ENCODE assay signal across 14 cellular contexts in the genomic region with DNA sequence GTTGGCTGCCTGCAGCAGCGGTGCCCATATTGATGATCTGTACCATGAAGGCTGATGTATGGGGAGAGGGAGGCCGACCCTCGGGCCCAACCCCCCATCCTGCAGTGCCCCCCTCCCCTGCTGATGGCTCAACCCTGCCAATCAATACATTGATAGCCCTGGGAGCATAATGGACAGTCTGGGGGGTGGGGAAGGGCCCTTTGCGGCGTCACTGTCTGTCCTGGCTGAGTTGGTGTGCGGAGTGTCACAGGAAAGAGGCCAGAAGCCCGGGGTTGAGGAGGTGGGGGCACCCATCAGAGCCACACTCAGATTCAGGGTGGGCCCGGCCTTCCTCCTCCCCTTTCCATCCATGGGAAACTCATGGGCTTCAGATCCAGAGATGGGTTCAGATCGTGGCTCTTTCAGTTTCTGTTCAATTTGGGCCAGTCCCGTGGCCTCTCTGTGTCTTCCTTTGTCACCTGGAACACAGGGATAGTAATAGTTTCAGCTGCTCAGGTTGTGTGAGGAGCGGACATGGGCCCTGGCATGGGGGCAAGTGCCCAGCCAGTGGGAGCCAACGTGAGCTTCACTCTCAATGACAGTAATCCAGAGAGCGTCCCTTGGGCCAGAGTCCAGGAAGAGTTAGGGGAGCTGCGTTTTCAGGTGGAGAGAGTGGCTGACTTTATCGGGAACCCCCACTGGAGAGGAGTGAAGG. TPM values are rescaled to one million over a fixed set of nuclear protein-coding genes. Genes with fewer than 3 reads are reported as not detected.
"Had no signal": no experiment of that assay in that cellular context is flagged by ENCODE, and none has a peak within 500 bp of the region (broad histone marks: within the 10 kb centered on the region; RNA-seq: fewer than 3 reads in every experiment).

No MANE protein-coding gene starts in this region.

- H3K36me3 Mint-ChIP-seq: activated CD4-positive, alpha-beta memory T cell treated with anti-CD3 and anti-CD28 coated beads for 36 hours; activated naive CD4-positive, alpha-beta T cell treated with anti-CD3 and anti-CD28 coated beads, Interleukin-2, amount 10 ng/mL, durations not matched to agents 7 days and 5 days; memory B cell; stimulated activated memory B cell treated with anti-CD40 and anti-IgM and Interleukin-4, amounts not matched to agents 10 μg/mL and 1 μg/mL and 100 μg/mL, for 72 hours; T-cell had no signal

- H3K27ac Mint-ChIP-seq: activated CD4-positive, alpha-beta memory T cell treated with anti-CD3 and anti-CD28 coated beads for 36 hours; activated naive CD4-positive, alpha-beta T cell treated with anti-CD3 and anti-CD28 coated beads, Interleukin-2, amount 10 ng/mL, durations not matched to agents 7 days and 5 days; activated T-helper 1 cell treated with anti-CD3 and anti-CD28 coated beads, Interleukin-12 subunit alpha, Interleukin-12 subunit beta, Interleukin-2, Interleukin-4 antibody, amounts not matched to agents 30 ng/mL and 10 ng/mL and 1 ng/mL, durations not matched to agents 14 hours and 24 hours and 36 hours; memory B cell; stimulated activated memory B cell treated with anti-CD40 and anti-IgM and Interleukin-4, amounts not matched to agents 10 μg/mL and 1 μg/mL and 100 μg/mL, for 72 hours; T-cell had no signal

- H3K9me3 Mint-ChIP-seq: activated CD4-positive, alpha-beta memory T cell treated with anti-CD3 and anti-CD28 coated beads for 36 hours; activated naive CD4-positive, alpha-beta T cell treated with anti-CD3 and anti-CD28 coated beads, Interleukin-2, amount 10 ng/mL, durations not matched to agents 7 days and 5 days; activated T-helper 1 cell treated with anti-CD3 and anti-CD28 coated beads, Interleukin-12 subunit alpha, Interleukin-12 subunit beta, Interleukin-2, Interleukin-4 antibody, amounts not matched to agents 30 ng/mL and 10 ng/mL and 1 ng/mL, durations not matched to agents 14 hours and 24 hours and 36 hours; memory B cell; stimulated activated memory B cell treated with anti-CD40 and anti-IgM and Interleukin-4, amounts not matched to agents 10 μg/mL and 1 μg/mL and 100 μg/mL, for 72 hours; T-cell had no signal

- H3K4me3 Mint-ChIP-seq: activated CD4-positive, alpha-beta memory T cell treated with anti-CD3 and anti-CD28 coated beads for 36 hours; activated naive CD4-positive, alpha-beta T cell treated with anti-CD3 and anti-CD28 coated beads, Interleukin-2, amount 10 ng/mL, durations not matched to agents 7 days and 5 days; activated T-helper 1 cell treated with anti-CD3 and anti-CD28 coated beads, Interleukin-12 subunit alpha, Interleukin-12 subunit beta, Interleukin-2, Interleukin-4 antibody, amounts not matched to agents 30 ng/mL and 10 ng/mL and 1 ng/mL, durations not matched to agents 14 hours and 24 hours and 36 hours; memory B cell; stimulated activated memory B cell treated with anti-CD40 and anti-IgM and Interleukin-4, amounts not matched to agents 10 μg/mL and 1 μg/mL and 100 μg/mL, for 72 hours; T-cell had no signal

- H3K27me3 Mint-ChIP-seq: activated CD4-positive, alpha-beta memory T cell treated with anti-CD3 and anti-CD28 coated beads for 36 hours; T-cell had no signal

- DNase-seq: activated CD4-positive, alpha-beta memory T cell treated with anti-CD3 and anti-CD28 coated beads for 36 hours; activated CD4-positive, alpha-beta T cell treated with anti-CD3 and anti-CD28 coated beads for 1 hour; activated naive CD4-positive, alpha-beta T cell treated with anti-CD3 and anti-CD28 coated beads, Interleukin-2, amount 10 ng/mL, durations not matched to agents 7 days and 5 days; central memory CD4-positive, alpha-beta T cell; cortex of kidney; right cardiac atrium; stimulated activated CD4-positive, alpha-beta T cell treated with anti-CD3 and anti-CD28 coated beads, Interleukin-1b, Interleukin-23, amount 100 ng/mL, for 48 hours; T1000 had no signal

- ATAC-seq: left lobe of liver; stimulated activated memory B cell treated with anti-CD40 and anti-IgM and Interleukin-4, amounts not matched to agents 10 μg/mL and 1 μg/mL and 100 μg/mL, for 72 hours; T-cell had no signal

- H3K4me1 Mint-ChIP-seq: activated naive CD4-positive, alpha-beta T cell treated with anti-CD3 and anti-CD28 coated beads, Interleukin-2, amount 10 ng/mL, durations not matched to agents 7 days and 5 days; memory B cell; stimulated activated memory B cell treated with anti-CD40 and anti-IgM and Interleukin-4, amounts not matched to agents 10 μg/mL and 1 μg/mL and 100 μg/mL, for 72 hours; T-cell had no signal

RNA-seq across cellular contexts. Expression of a gene that starts 9.5 kb away (rescaled TPM):
- total RNA-seq: glomerular endothelial cell, left lobe of liver had no signal
